8 cellular contexts compared by ENCODE assay signal in genomic region chr11:125624756-125625213, GRCh38. TPM values are rescaled to one million over a fixed set of nuclear protein-coding genes. Genes with fewer than 3 reads are reported as not detected.
DNase-seq lines count a peak whose midpoint lies in the region; TF ChIP-seq lines count a peak whose summit lies in the region.

CHEK1 (plus strand) TSS chr11:125625163; CDS start chr11:125626769, 1,606 bp downstream.

- peaks cover 19% of the 10 kb centered on the region for H3K4me1 ChIP-seq in mononuclear cell (ENCODE audit: insufficient read depth, low read length)

- CTCF ChIA-PET in AG04449 (lab: Yijun Ruan, JAX): interaction anchor here (1.5 kb wide), 1 partner anchor 8 kb away, joined by 3 read pairs; no protein-coding TSS in a partner anchor

- no peaks in the 10 kb centered on the region for H3K9me3 ChIP-seq in mononuclear cell (ENCODE audit: low read depth, low read length)

- DNase-seq in AG04449 (ENCODE audit: low read depth, low spot score) (no peak), cardiac fibroblast (ENCODE audit: low read depth in 2 of 2) (no peak), AML-193 (lab: John Stamatoyannopoulos, UW) (no peak), superior temporal gyrus (ENCODE audit: extremely low spot score) (no peak), mesenteric fat pad (ENCODE audit: low spot score) (no peak)
- no peak for DNase-seq in Jurkat, Clone E6-1 (ENCODE audit: low read depth, low spot score)
- DNase-seq in stimulated activated CD4-positive, alpha-beta T cell treated with anti-CD3 and anti-CD28 coated beads, Interleukin-4, amount 100 ng/mL, for 24 hours: no peak

- no peaks in the 10 kb centered on the region for H3K27me3 ChIP-seq in mononuclear cell (ENCODE audit: insufficient read depth, low read length)

- H3K4me3 ChIP-seq in AG04449 (ENCODE audit: low read depth, low read length) (peak within 1 kb of the TSS; percentile 73), cardiac fibroblast (replicated peaks in 1 of 2; ENCODE audit: low read depth in 2 of 2, low read length in 2 of 2) (peak within 1 kb of the TSS; percentile 76 to 84), mononuclear cell (ENCODE audit: low read length) (peak within 1 kb of the TSS; percentile 58)
- H3K4me3 ChIP-seq in Jurkat, Clone E6-1 (ENCODE audit: low read length): peak within 1 kb of the TSS; percentile 85

- TF ChIP-seq CTCF in AG04449 (IDR thresholded peaks at IDR 0.05; ENCODE audit: insufficient read depth, low read length, missing control alignments): no peak
- TF ChIP-seq CTCF in cardiac fibroblast (IDR thresholded peaks at IDR 0.05; ENCODE audit: low read depth, low read length): no peak

- POLR2A ChIA-PET in AG04449 (lab: Yijun Ruan, JAX): interaction anchor here (1.3 to 1.4 kb wide), 2 partner anchors 26 to 32 kb away, joined by 4 read pairs; partner anchors contain the start of gene STT3A

RNA-seq across cellular contexts. Expression of gene CHEK1, which starts in this region (rescaled TPM):
- 103 TPM for polyA plus RNA-seq in Jurkat, Clone E6-1 (2012; ENCODE audit: insufficient read depth, insufficient read length)
- 7.3 TPM for total RNA-seq in mononuclear cell
- 2.2 TPM for total RNA-seq in mesenteric fat pad
